Comparison of ENCODE assay signal across 8 cellular contexts in the genomic region with DNA sequence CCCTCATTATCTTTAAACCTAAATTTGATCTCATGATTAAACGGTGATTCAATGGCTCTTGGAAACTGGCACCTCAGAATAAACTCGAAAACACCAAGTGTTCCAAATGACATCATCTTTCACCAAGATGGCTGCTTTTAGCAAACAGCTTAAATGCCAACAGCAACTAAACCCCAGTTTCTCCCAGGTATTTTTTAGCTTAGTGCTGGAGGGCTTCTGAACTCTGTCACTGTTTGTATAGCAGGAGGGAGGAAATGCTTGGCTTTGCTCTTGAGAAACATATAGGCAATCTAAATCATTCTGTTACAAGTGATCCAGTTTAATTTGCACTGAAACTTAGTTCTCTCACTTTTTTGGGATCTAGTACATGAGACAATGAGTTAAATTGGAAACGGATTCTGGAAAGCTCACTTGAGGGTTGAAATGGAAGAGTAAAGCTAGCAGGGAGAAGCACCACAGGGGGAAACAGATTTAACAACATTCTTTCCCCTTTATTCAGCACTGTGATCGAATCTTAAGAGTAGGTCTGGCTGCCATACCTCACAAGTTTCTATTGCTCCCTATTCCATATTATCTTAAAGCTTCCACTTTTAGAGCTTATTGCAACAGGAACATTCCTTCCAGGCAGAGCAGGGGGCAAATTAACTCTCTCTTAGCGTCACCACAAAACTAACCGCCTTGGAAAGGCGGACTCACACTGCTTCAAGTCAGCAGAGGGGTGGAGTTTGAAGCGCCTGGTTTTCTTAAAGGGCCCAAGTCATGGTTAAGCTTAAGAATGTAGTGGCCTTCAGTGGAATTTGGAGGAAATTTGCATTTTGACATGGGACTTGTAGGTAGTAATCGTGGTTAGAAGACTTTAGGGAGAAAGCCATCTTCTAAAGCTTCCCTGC. TPM values are rescaled to one million over a fixed set of nuclear protein-coding genes. Genes with fewer than 3 reads are reported as not detected.
DNase-seq lines count a peak whose midpoint lies in the region; ATAC-seq and TF ChIP-seq lines count a peak whose summit lies in the region.

No MANE protein-coding gene starts in this region.

- no peak overlapping the region for H2BK15ac ChIP-seq in neuronal stem cell (ENCODE audit: low read length)

- ATAC-seq in gastroesophageal sphincter = peak; percentile 50

- no peaks in the 10 kb centered on the region for H3K27me3 ChIP-seq in gastroesophageal sphincter
- no peaks in the 10 kb centered on the region for H3K27me3 ChIP-seq in neuronal stem cell (ENCODE audit: control insufficient read depth in 3 of 3, insufficient read depth in 3 of 3, low read depth in 1 of 3, low read length in 3 of 3)

- DNase-seq in GM04503 (ENCODE audit: low read depth) (peak; percentile 47), HEK293T (ENCODE audit: extremely low spot score) (peak; percentile 65), NCI-H82 treated with DMSO at 0.1 percent for 48 hours (lab: John Stamatoyannopoulos, UW; ENCODE audit: unreplicated experiment) (peak; percentile 67), neuronal stem cell (ENCODE audit: low spot score) (peak; percentile 55), NCI-H1694 treated with DMSO at 0.1 percent for 48 hours (lab: John Stamatoyannopoulos, UW) (no peak)
- DNase-seq in activated effector memory CD4-positive, alpha-beta T cell treated with Interleukin-2 at 50 U/mL for 16 hours = peak; percentile 24

- H4K8ac ChIP-seq in neuronal stem cell (ENCODE audit: low read depth, low read length) = no peak overlapping the region

- no peak overlapping the region for H3K14ac ChIP-seq in neuronal stem cell (ENCODE audit: low read length)

- H3K36me3 ChIP-seq in gastroesophageal sphincter = no peaks in the 10 kb centered on the region
- peaks cover 0 to 2% of the 10 kb centered on the region in 2 donors for H3K36me3 ChIP-seq in neuronal stem cell (replicated peaks in 1 of 2; ENCODE audit: control insufficient read depth in 2 of 2, insufficient read depth in 2 of 2, low read length in 2 of 2)
- H3K36me3 ChIP-seq in urinary bladder (ENCODE audit: insufficient read depth) = no peaks in the 10 kb centered on the region

- H3K23ac ChIP-seq in neuronal stem cell (ENCODE audit: low read depth, low read length, poor library complexity) = no peak overlapping the region

- H3K9ac ChIP-seq in neuronal stem cell (ENCODE audit: low read depth, low read length, poor library complexity) = no peak overlapping the region

- TF ChIP-seq EP300 in gastroesophageal sphincter (IDR thresholded peaks at IDR 0.05) = no peak

- peaks cover 7% of the 10 kb centered on the region for H3K79me1 ChIP-seq in neuronal stem cell (ENCODE audit: low read depth, low read length)

- POLR2A ChIA-PET in HEK293T (lab: Yijun Ruan, JAX) = interaction anchor here (0.7 to 3.4 kb wide), 11 partner anchors 10 to 232 kb away, joined by 3 to 16 read pairs (median 3); no protein-coding TSS in a partner anchor

- no peak overlapping the region for H2BK12ac ChIP-seq in neuronal stem cell (ENCODE audit: low read length)

- H3K9me3 ChIP-seq in gastroesophageal sphincter (peaks cover 0 to 1% (median 0%) of the 10 kb centered on the region in 3 donors), neuronal stem cell (replicated peaks in 1 of 2; ENCODE audit: control insufficient read depth in 2 of 2, insufficient read depth in 1 of 2, low read depth in 1 of 2, low read length in 2 of 2) (no peaks in the 10 kb centered on the region)

- no peak overlapping the region for H2BK5ac ChIP-seq in neuronal stem cell (ENCODE audit: low read length)

- CTCF ChIA-PET in HEK293T (lab: Yijun Ruan, JAX) = interaction anchor here (0.7 to 1.9 kb wide), 4 partner anchors 17 to 301 kb away, joined by 3 to 5 read pairs (median 3); no protein-coding TSS in a partner anchor

- H2AK5ac ChIP-seq in neuronal stem cell (ENCODE audit: low read depth, low read length) = no peak overlapping the region

- H3K4me1 ChIP-seq in gastroesophageal sphincter (peaks cover 0 to 44% (median 13%) of the 10 kb centered on the region in 3 donors), neuronal stem cell (ENCODE audit: control insufficient read depth in 2 of 2, insufficient read depth in 1 of 2, low read depth in 1 of 2, low read length in 2 of 2) (peaks cover 9 to 22% of the 10 kb centered on the region in 2 donors), urinary bladder (ENCODE audit: insufficient read depth) (peaks cover 4% of the 10 kb centered on the region)

- no peak overlapping the region for H2BK120ac ChIP-seq in neuronal stem cell (ENCODE audit: low read depth, low read length)

- H3K4ac ChIP-seq in neuronal stem cell (ENCODE audit: low read length) = no peak overlapping the region

- peak overlapping the region; percentile 81 to 98 (median 90) for H3K27ac ChIP-seq in gastroesophageal sphincter
- peak overlapping the region; percentile 88 for H3K27ac ChIP-seq in neuronal stem cell (replicated peaks; ENCODE audit: low read length)
- H3K27ac ChIP-seq in urinary bladder (ENCODE audit: low read depth) = peak overlapping the region; percentile 90

- no peak for TF ChIP-seq CTCF in gastroesophageal sphincter (IDR thresholded peaks at IDR 0.05)

- 0 to 1% methylated on average over 4 to 9 of the region's 9 CpGs for WGBS in gastroesophageal sphincter (ENCODE audit: low coverage in 1 of 2), 2 donors
- no CpG with 5 or more reads among the region's 9 CpGs for WGBS in neuronal stem cell (ENCODE audit: extremely low coverage in 2 of 2, insufficient read length in 2 of 2, insufficient replicate concordance in 1 of 2), 2 donors
- 2% methylated on average over 9 of the region's 9 CpGs for WGBS in urinary bladder

- TF ChIP-seq POLR2A in gastroesophageal sphincter (IDR thresholded peaks at IDR 0.05) = peak in 1 of 2 donors; percentile 43

- no peak overlapping the region for H4K91ac ChIP-seq in neuronal stem cell (ENCODE audit: low read depth, low read length, poor library complexity)

- H3K4me2 ChIP-seq in neuronal stem cell (ENCODE audit: insufficient read depth, low read length, poor library complexity, severe bottlenecking) = peak overlapping the region; percentile 59

- peak overlapping the region; percentile 54 to 90 for H3K4me3 ChIP-seq in gastroesophageal sphincter
- H3K4me3 ChIP-seq in neuronal stem cell (ENCODE audit: low read length in 2 of 2) = peak overlapping the region; percentile 44 to 92
- H3K4me3 ChIP-seq in urinary bladder (ENCODE audit: low read depth, low read length) = peak overlapping the region; percentile 47

- peak overlapping the region; percentile 98 for H2AFZ ChIP-seq in neuronal stem cell (ENCODE audit: low read length)

- no peak overlapping the region for H3K18ac ChIP-seq in neuronal stem cell (ENCODE audit: low read length)

TF ChIP-seq in HEK293T, 16 proteins besides CTCF, POLR2A, EP300 and RAD21:
- TF ChIP-seq CTBP1 (IDR thresholded peaks at IDR 0.05; ENCODE audit: borderline replicate concordance) (no peak), SP1 (IDR thresholded peaks at IDR 0.05) (no peak), FOXM1 (IDR thresholded peaks at IDR 0.05; ENCODE audit: borderline replicate concordance) (no peak), ARNT (IDR thresholded peaks at IDR 0.05) (no peak), FOXA1 (IDR thresholded peaks at IDR 0.05) (no peak), ELF4 (IDR thresholded peaks at IDR 0.05) (no peak), FOXK2 (IDR thresholded peaks at IDR 0.05) (no peak), BHLHE40 (IDR thresholded peaks at IDR 0.05; ENCODE audit: borderline replicate concordance) (no peak), PKNOX1 (IDR thresholded peaks at IDR 0.05) (no peak), LEF1 (IDR thresholded peaks at IDR 0.05; ENCODE audit: borderline replicate concordance) (no peak), L3MBTL2 (conservative IDR thresholded peaks at IDR 0.05) (no peak), ZNF384 (IDR thresholded peaks at IDR 0.05) (no peak)

RNA-seq across cellular contexts. Expression of gene CCDC6, which starts 1.8 kb away (rescaled TPM):
- total RNA-seq in gastroesophageal sphincter (10 to 100 TPM; 30.8 to 66.0 (median 53.4) TPM), urinary bladder (58.2 TPM)
- 24.4 TPM for polyA plus RNA-seq in neuronal stem cell (2013, experiment 1 of 2)
- 25.6 TPM for polyA plus RNA-seq in neuronal stem cell (2013, experiment 2 of 2)
- polyA plus RNA-seq in urinary bladder = 22.8 TPM
